In genomic region chr16:68328151-68328859, GRCh38 we compare ENCODE assay signal across 7 cellular contexts. TPM values are rescaled to one million over a fixed set of nuclear protein-coding genes. Genes with fewer than 3 reads are reported as not detected.
DNase-seq lines count a peak whose midpoint lies in the region; ATAC-seq and TF ChIP-seq lines count a peak whose summit lies in the region.

No MANE protein-coding gene starts in this region.

- H3K4me3 Mint-ChIP-seq in chondrocyte (ENCODE audit: unreplicated experiment) = no peak overlapping the region

- H3K9me3 Mint-ChIP-seq in chondrocyte (ENCODE audit: low read depth) = no peaks in the 10 kb centered on the region

- H3K27me3 Mint-ChIP-seq in chondrocyte (ENCODE audit: low read depth) = no peaks in the 10 kb centered on the region

- peak; percentile 82 for DNase-seq in GM13977 (ENCODE audit: low spot score)
- peak; percentile 42 for DNase-seq in NCI-H510A (lab: John Stamatoyannopoulos, UW)
- peak; percentile 78 to 83 for DNase-seq in activated CD4-positive, alpha-beta T cell treated with anti-CD3 and anti-CD28 coated beads for 4 hours
- DNase-seq in chondrocyte (ENCODE audit: low spot score) = no peak
- peak; percentile 93 for DNase-seq in left kidney (ENCODE audit: low read depth, low spot score)
- DNase-seq in stimulated activated CD4-positive, alpha-beta T cell treated with anti-CD3 and anti-CD28 coated beads, Interleukin-4, amount 100 ng/mL, for 1 hour = peak; percentile 71

- H3K27ac Mint-ChIP-seq in chondrocyte (ENCODE audit: unreplicated experiment) = no peak overlapping the region

- TF ChIP-seq CTCF in GM13977 (IDR thresholded peaks at IDR 0.05; ENCODE audit: extremely low read depth, insufficient read depth, missing control alignments) (peak; percentile 94), chondrocyte (IDR thresholded peaks at IDR 0.05) (peak; percentile 92)

- in situ Hi-C loops in GM13977 (cut with MboI; ENCODE audit: low pct_unique_long_range_greater_than_20kb, low sequenced_read_pairs, unreplicated experiment) = loop anchor here (5.0 kb wide), 1 partner anchor 66 kb away; the partner anchor contains the start of gene SLC7A6

- peaks cover 8% of the 10 kb centered on the region for H3K36me3 Mint-ChIP-seq in chondrocyte (ENCODE audit: low read depth)

- peak; percentile 79 for ATAC-seq in HG03354 (IDR thresholded peaks at IDR 0.05; ENCODE audit: poor library complexity, severe bottlenecking, unreplicated experiment)

- H3K4me1 Mint-ChIP-seq in chondrocyte (ENCODE audit: low read depth) = peaks cover 17% of the 10 kb centered on the region

RNA-seq across cellular contexts. Expression of gene PRMT7, which starts 17.5 kb away (rescaled TPM):
- 25.1 to 41.8 TPM (median 26.7 TPM) in 3 replicates for total RNA-seq in chondrocyte

RNA-seq across cellular contexts. Expression of gene SLC7A6OS, which starts 17.6 kb away (rescaled TPM):
- total RNA-seq in chondrocyte = 9.5 to 12.7 TPM (median 11.8 TPM) in 3 replicates
